In the genomic region with DNA sequence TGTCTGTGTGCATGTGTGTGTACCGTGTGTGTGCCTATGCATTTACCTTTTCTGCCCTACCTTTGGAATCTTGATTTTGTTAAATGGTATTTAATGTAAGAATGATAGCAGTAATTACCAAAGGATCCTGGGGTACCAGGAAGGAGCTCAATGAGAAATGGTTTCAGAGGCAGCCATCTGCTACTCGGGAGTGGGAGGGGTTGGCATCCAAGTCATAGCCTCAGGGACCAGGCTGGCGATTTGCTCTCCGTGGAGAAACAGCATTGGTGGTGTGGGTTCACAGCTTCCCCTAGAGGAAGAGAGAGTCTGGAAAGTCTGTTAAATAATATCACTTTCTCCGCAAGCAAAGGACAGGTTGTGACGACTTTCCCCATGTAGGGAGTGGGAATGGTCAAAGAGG, we compare ENCODE assay signal across 19 cellular contexts.
"Had no signal": no experiment of that assay in that cellular context is flagged by ENCODE, and none has a peak within 500 bp of the region (broad histone marks: within the 10 kb centered on the region; RNA-seq: fewer than 3 reads in every experiment).

No MANE protein-coding gene starts in this region.

- H3K4me3 ChIP-seq: colonic mucosa, hepatocyte, lung, sigmoid colon, skin epidermis, stomach, thoracic aorta, transverse colon had no signal

- H2AFZ ChIP-seq: hepatocyte had no signal

- H3K36me3 ChIP-seq: colonic mucosa, sigmoid colon, stomach, thoracic aorta, transverse colon had no signal

- H3K9me3 ChIP-seq: colonic mucosa, sigmoid colon, stomach, thoracic aorta had no signal

- DNase-seq: colonic mucosa; dermis blood vessel endothelial cell; foreskin keratinocyte; head of caudate nucleus; kidney; left cardiac atrium; left ventricle myocardium superior; mesenchymal stem cell; naive B cell; sigmoid colon; stimulated activated CD4-positive, alpha-beta T cell treated with anti-CD3 and anti-CD28 coated beads, Interleukin-2, amount 100 ng/mL, for 24 hours; stimulated activated CD4-positive, alpha-beta T cell treated with anti-CD3 and anti-CD28 coated beads, Interleukin-4, amount 100 ng/mL, for 4 hours; stimulated activated naive CD4-positive, alpha-beta T cell; stomach; transverse colon had no signal

- ATAC-seq: foreskin keratinocyte, left cardiac atrium, left ventricle myocardium superior had no signal

- H3K4me1 ChIP-seq: colonic mucosa, foreskin keratinocyte, sigmoid colon, stomach, transverse colon had no signal

- H3K79me2 ChIP-seq: hepatocyte had no signal

- H3K27me3 ChIP-seq: colonic mucosa, foreskin keratinocyte, hepatocyte, sigmoid colon, stomach, transverse colon had no signal

- H3K27ac ChIP-seq: colonic mucosa, foreskin keratinocyte, hepatocyte, sigmoid colon, skin epidermis, stomach, thoracic aorta, transverse colon had no signal

- H3K4me2 ChIP-seq: hepatocyte had no signal
